Comparison of ENCODE assay signal across 9 cellular contexts in the genomic region with DNA sequence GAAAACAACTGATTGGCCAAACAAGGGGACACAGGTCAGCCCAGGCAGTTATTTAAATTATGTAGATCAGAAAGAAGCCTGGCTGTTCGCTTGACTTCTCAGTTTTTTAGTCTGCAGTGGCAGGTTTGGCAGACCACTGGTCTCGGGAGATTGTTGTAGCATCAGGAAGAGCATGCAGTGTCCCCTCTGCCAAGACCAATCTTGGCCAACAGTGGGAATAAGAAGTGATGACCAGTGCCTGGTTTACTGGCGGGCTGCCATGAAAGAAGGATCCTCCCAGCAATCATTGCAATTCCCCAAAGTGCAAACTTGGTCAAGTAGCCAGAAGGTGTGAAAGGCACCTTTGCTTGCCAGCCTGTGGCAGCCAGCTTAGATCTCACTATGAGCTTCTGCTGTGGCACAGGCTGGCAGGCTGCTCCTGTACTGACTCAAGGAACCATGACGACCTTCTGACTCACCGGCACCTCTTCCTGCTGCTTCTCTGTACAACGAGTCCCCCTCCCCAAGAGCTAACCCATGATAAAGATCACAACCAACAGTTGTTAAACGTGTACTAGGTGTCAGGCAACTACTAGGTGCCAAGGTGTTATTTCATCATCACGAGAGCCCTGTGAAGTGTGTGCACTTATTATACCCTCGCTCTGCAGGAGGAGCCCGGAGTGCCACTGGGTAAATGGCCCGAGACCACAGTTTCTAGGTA.
DNase-seq lines count a peak whose midpoint lies in the region; ATAC-seq lines count a peak whose summit lies in the region.
"Had no signal": no experiment of that assay in that cellular context is flagged by ENCODE, and none has a peak within 500 bp of the region (broad histone marks: within the 10 kb centered on the region; RNA-seq: fewer than 3 reads in every experiment).

No MANE protein-coding gene starts in this region.

- intact Hi-C loops in head of caudate nucleus (cut with DNase I): no loop called here

- ATAC-seq in GM21786 (IDR thresholded peaks at IDR 0.05; ENCODE audit: unreplicated experiment) (no peak), GM19452 (IDR thresholded peaks at IDR 0.05; ENCODE audit: unreplicated experiment) (no peak)

- peak; percentile 93 for DNase-seq in HT1080 (ENCODE audit: low read depth)
- DNase-seq in activated CD4-positive, CD25-positive, alpha-beta regulatory T cell treated with anti-CD3 and anti-CD28 coated beads, Interleukin-2, amount 50 U/mL, for 16 hours (ENCODE audit: low read depth, low spot score): peak; percentile 31
- DNase-seq in central memory CD4-positive, alpha-beta T cell: peak; percentile 7
- DNase-seq in stimulated activated CD4-positive, alpha-beta T cell treated with anti-CD3 and anti-CD28 coated beads, Interleukin-2, amount 100 ng/mL, for 48 hours: peak; percentile 49 to 60
- DNase-seq in AG08395 (ENCODE audit: low spot score): no peak
- DNase-seq in head of caudate nucleus: no peak
- DNase-seq: SHP77 had no signal

Comparison
In these comparisons a context has a peak if more than half of its experiments do, and no peak if none do; other contexts are left out.
1. DNase-seq: peak in HT1080 (single experiment), activated CD4-positive, CD25-positive, alpha-beta regulatory T cell treated with anti-CD3 and anti-CD28 coated beads, Interleukin-2, amount 50 U/mL, for 16 hours (single experiment), central memory CD4-positive, alpha-beta T cell (single experiment) and stimulated activated CD4-positive, alpha-beta T cell treated with anti-CD3 and anti-CD28 coated beads, Interleukin-2, amount 100 ng/mL, for 48 hours (2 of 2); none in AG08395 (single experiment) and head of caudate nucleus (0 of 42).